ENCODE assay signal across 1 cellular context in genomic region chr3:71173421-71173975, GRCh38.
TF ChIP-seq lines count a peak whose summit lies in the region.

No MANE protein-coding gene starts in this region.

TF ChIP-seq in SK-N-SH treated with all-trans-retinoic acid at 6 μM for 48 hours, 23 proteins besides CTCF, POLR2A, EP300 and RAD21 (continued from another document):
- no peak for TF ChIP-seq TSHZ2 (CRISPR knock-in tag; IDR thresholded peaks at IDR 0.05)
- TF ChIP-seq CSDC2 (CRISPR knock-in tag; IDR thresholded peaks at IDR 0.05): no peak
- no peak for TF ChIP-seq TCF4 (CRISPR knock-in tag; IDR thresholded peaks at IDR 0.05; ENCODE audit: borderline replicate concordance)
- no peak for TF ChIP-seq ZFP3 (CRISPR knock-in tag; IDR thresholded peaks at IDR 0.05)
- TF ChIP-seq ISL1 (CRISPR knock-in tag; IDR thresholded peaks at IDR 0.05): no peak
- no peak for TF ChIP-seq GLIS3 (CRISPR knock-in tag; IDR thresholded peaks at IDR 0.05)
- TF ChIP-seq ARNTL (CRISPR knock-in tag; IDR thresholded peaks at IDR 0.05; ENCODE audit: borderline replicate concordance, low read depth): no peak
- no peak for TF ChIP-seq ZNF70 (CRISPR knock-in tag; IDR thresholded peaks at IDR 0.05)
TF ChIP-seq in SK-N-SH treated with all-trans-retinoic acid at 6 μM for 48 hours: peak in this region for 0.
